ENCODE assay signal across 20 cellular contexts in genomic region chr17:81714412-81715106, GRCh38. TPM values are rescaled to one million over a fixed set of nuclear protein-coding genes. Genes with fewer than 3 reads are reported as not detected.
DNase-seq lines count a peak whose midpoint lies in the region; ATAC-seq and TF ChIP-seq lines count a peak whose summit lies in the region.
"Had no signal": no experiment of that assay in that cellular context is flagged by ENCODE, and none has a peak within 500 bp of the region (broad histone marks: within the 10 kb centered on the region; RNA-seq: fewer than 3 reads in every experiment).

No MANE protein-coding gene starts in this region.

- no peak for DNase-seq in activated T-cell treated with anti-CD3 and anti-CD28 coated beads, Interleukin-2, amount 50 U/mL, for 24 hours
- DNase-seq in activated T-cell treated with anti-CD3 and anti-CD28 coated beads, Interleukin-2, amount 50 U/mL, for 1 hour, result no peak
- DNase-seq in NT2/D1 (ENCODE audit: low read depth, low spot score), result no peak
- no peak for DNase-seq in glutamatergic neuron
- no peak for DNase-seq in stimulated activated effector memory CD8-positive, alpha-beta T cell treated with anti-CD3 and anti-CD28 coated beads, Interleukin-12 subunit alpha, Interleukin-12 subunit beta, amount 100 ng/mL, for 72 hours (ENCODE audit: low spot score in 2 of 2)
- no peak for DNase-seq in prostate gland (ENCODE audit: low spot score)
- no peak for DNase-seq in omental fat pad (ENCODE audit: low spot score)
- DNase-seq in mesendoderm, result no peak
- DNase-seq: ACHN; activated CD4-positive, CD25-positive, alpha-beta regulatory T cell treated with anti-CD3 and anti-CD28 coated beads, Interleukin-2, amount 50 U/mL, for 72 hours; dorsolateral prefrontal cortex; left ventricle myocardium inferior; NCI-H2029 treated with DMSO at 0.1 percent for 48 hours; NCI-H510A; SIG-M5 had no signal

- H2AK5ac ChIP-seq in mesendoderm (ENCODE audit: low read length), result no peak overlapping the region

- 93% methylated on average over 30 of the region's 39 CpGs for WGBS in prostate gland
- WGBS in mesendoderm (ENCODE audit: extremely low coverage, insufficient coverage, low lambda C conversion rate), result no CpG with 5 or more reads among the region's 39 CpGs

- peaks cover 19% of the 10 kb centered on the region for H3K4me1 ChIP-seq in NT2/D1 (ENCODE audit: insufficient read depth, insufficient read length)
- peaks cover 21% of the 10 kb centered on the region for H3K4me1 ChIP-seq in prostate gland (replicated peaks)
- peaks cover 6% of the 10 kb centered on the region for H3K4me1 ChIP-seq in mesendoderm (ENCODE audit: control insufficient read depth, low read depth, low read length)

- peaks cover 32% of the 10 kb centered on the region for H3K4me1 Mint-ChIP-seq in activated T-cell treated with anti-CD3 and anti-CD28 coated beads, Interleukin-2, amount 50 U/mL, for 24 hours (ENCODE audit: low read depth)
- H3K4me1 Mint-ChIP-seq in glutamatergic neuron (ENCODE audit: low read depth, unreplicated experiment), result peaks cover 10% of the 10 kb centered on the region
- peaks cover 17% of the 10 kb centered on the region for H3K4me1 Mint-ChIP-seq in stimulated activated effector memory CD8-positive, alpha-beta T cell treated with anti-CD3 and anti-CD28 coated beads, Interleukin-12 subunit alpha, Interleukin-12 subunit beta, amount 100 ng/mL, for 72 hours

- H2BK5ac ChIP-seq in mesendoderm (ENCODE audit: low read length), result no peak overlapping the region

- H3K18ac ChIP-seq in mesendoderm (ENCODE audit: low read length), result no peak overlapping the region

- no peak overlapping the region for H3K4me2 ChIP-seq in mesendoderm (ENCODE audit: low read length)

- H3K56ac ChIP-seq in mesendoderm (ENCODE audit: low read length), result no peak overlapping the region

- H3K27ac Mint-ChIP-seq in activated T-cell treated with anti-CD3 and anti-CD28 coated beads, Interleukin-2, amount 50 U/mL, for 24 hours, result no peak overlapping the region
- H3K27ac Mint-ChIP-seq in glutamatergic neuron (ENCODE audit: unreplicated experiment), result peak overlapping the region; percentile 98
- H3K27ac Mint-ChIP-seq in stimulated activated effector memory CD8-positive, alpha-beta T cell treated with anti-CD3 and anti-CD28 coated beads, Interleukin-12 subunit alpha, Interleukin-12 subunit beta, amount 100 ng/mL, for 72 hours, result no peak overlapping the region
- H3K27ac Mint-ChIP-seq: IgD-negative memory B cell; stimulated activated naive CD8-positive, alpha-beta T cell treated with anti-CD3 and anti-CD28 coated beads, Interleukin-15, Interleukin-2, amounts not matched to agents 100 ng/mL and 50 ng/mL, for 24 hours had no signal

- no peaks in the 10 kb centered on the region for H3K27me3 ChIP-seq in NT2/D1 (ENCODE audit: insufficient read depth, insufficient read length)
- H3K27me3 ChIP-seq in prostate gland (replicated peaks; ENCODE audit: insufficient read depth), result no peaks in the 10 kb centered on the region
- no peaks in the 10 kb centered on the region for H3K27me3 ChIP-seq in mesendoderm (ENCODE audit: insufficient read depth, low read length, poor library complexity)
- H3K27me3 ChIP-seq: cardiac muscle cell, dorsolateral prefrontal cortex had no signal

- H3K4me3 ChIP-seq in NT2/D1 (ENCODE audit: insufficient read length, low read depth) (no peak overlapping the region), prostate gland (no peak overlapping the region), mesendoderm (ENCODE audit: low read length) (no peak overlapping the region)
- H3K4me3 ChIP-seq: cardiac muscle cell, left ventricle myocardium inferior had no signal

- no peak for ATAC-seq in stimulated activated effector memory CD8-positive, alpha-beta T cell treated with anti-CD3 and anti-CD28 coated beads, Interleukin-12 subunit alpha, Interleukin-12 subunit beta, amount 100 ng/mL, for 72 hours
- ATAC-seq in omental fat pad (ENCODE audit: low FRiP score), result no peak
- ATAC-seq: activated naive CD4-positive, alpha-beta T cell treated with anti-CD3 and anti-CD28 coated beads, Interleukin-2, amount 50 U/mL, for 72 hours had no signal

- no peak overlapping the region for H4K5ac ChIP-seq in mesendoderm (ENCODE audit: low read length)

- H2BK120ac ChIP-seq in mesendoderm (ENCODE audit: low read depth, low read length), result no peak overlapping the region

- peaks cover 38% of the 10 kb centered on the region for H3K36me3 Mint-ChIP-seq in activated T-cell treated with anti-CD3 and anti-CD28 coated beads, Interleukin-2, amount 50 U/mL, for 24 hours (ENCODE audit: low read depth)
- H3K36me3 Mint-ChIP-seq in glutamatergic neuron (ENCODE audit: unreplicated experiment), result no peaks in the 10 kb centered on the region
- H3K36me3 Mint-ChIP-seq in stimulated activated effector memory CD8-positive, alpha-beta T cell treated with anti-CD3 and anti-CD28 coated beads, Interleukin-12 subunit alpha, Interleukin-12 subunit beta, amount 100 ng/mL, for 72 hours, result peaks cover 23% of the 10 kb centered on the region
- H3K36me3 Mint-ChIP-seq: CD8-positive, alpha-beta memory T cell; IgD-negative memory B cell had no signal

- H3K9me3 ChIP-seq in NT2/D1 (ENCODE audit: insufficient read depth, low read length) (no peaks in the 10 kb centered on the region), prostate gland (no peaks in the 10 kb centered on the region)
- H3K9me3 ChIP-seq: left ventricle myocardium inferior had no signal

- H4K8ac ChIP-seq in mesendoderm (ENCODE audit: low read depth, low read length), result no peak overlapping the region

- intact Hi-C loops in prostate gland (cut with DNase I), result no loop called here

- H3K27me3 Mint-ChIP-seq in activated T-cell treated with anti-CD3 and anti-CD28 coated beads, Interleukin-2, amount 50 U/mL, for 24 hours, result no peaks in the 10 kb centered on the region
- H3K27me3 Mint-ChIP-seq in glutamatergic neuron (ENCODE audit: unreplicated experiment), result peaks cover 10% of the 10 kb centered on the region
- H3K27me3 Mint-ChIP-seq: CD8-positive, alpha-beta memory T cell; stimulated activated naive CD8-positive, alpha-beta T cell treated with anti-CD3 and anti-CD28 coated beads, Interleukin-15, Interleukin-2, amounts not matched to agents 100 ng/mL and 50 ng/mL, for 24 hours had no signal

- no peak for TF ChIP-seq POLR2A in prostate gland (IDR thresholded peaks at IDR 0.05)

- no peak overlapping the region for H2BK15ac ChIP-seq in mesendoderm (replicated peaks; ENCODE audit: low read depth)

- H3K4ac ChIP-seq in mesendoderm (ENCODE audit: low read depth, low read length), result no peak overlapping the region

- peak overlapping the region; percentile 92 for H3K4me3 Mint-ChIP-seq in activated T-cell treated with anti-CD3 and anti-CD28 coated beads, Interleukin-2, amount 50 U/mL, for 24 hours
- H3K4me3 Mint-ChIP-seq in glutamatergic neuron (ENCODE audit: unreplicated experiment), result peak overlapping the region; percentile 64
- peak overlapping the region; percentile 16 for H3K4me3 Mint-ChIP-seq in stimulated activated effector memory CD8-positive, alpha-beta T cell treated with anti-CD3 and anti-CD28 coated beads, Interleukin-12 subunit alpha, Interleukin-12 subunit beta, amount 100 ng/mL, for 72 hours

- H3K9me3 Mint-ChIP-seq in activated T-cell treated with anti-CD3 and anti-CD28 coated beads, Interleukin-2, amount 50 U/mL, for 24 hours, result no peaks in the 10 kb centered on the region
- peaks cover 7% of the 10 kb centered on the region for H3K9me3 Mint-ChIP-seq in glutamatergic neuron (ENCODE audit: unreplicated experiment)
- no peaks in the 10 kb centered on the region for H3K9me3 Mint-ChIP-seq in stimulated activated effector memory CD8-positive, alpha-beta T cell treated with anti-CD3 and anti-CD28 coated beads, Interleukin-12 subunit alpha, Interleukin-12 subunit beta, amount 100 ng/mL, for 72 hours
- H3K9me3 Mint-ChIP-seq: activated naive CD4-positive, alpha-beta T cell treated with anti-CD3 and anti-CD28 coated beads, Interleukin-2, amount 50 U/mL, for 72 hours; IgD-negative memory B cell; stimulated activated naive CD8-positive, alpha-beta T cell treated with anti-CD3 and anti-CD28 coated beads, Interleukin-15, Interleukin-2, amounts not matched to agents 100 ng/mL and 50 ng/mL, for 24 hours had no signal

- no peaks in the 10 kb centered on the region for H3K79me2 ChIP-seq in mesendoderm (ENCODE audit: control insufficient read depth, insufficient read depth, low read length)

- peaks cover 3% of the 10 kb centered on the region for H3K79me1 ChIP-seq in mesendoderm (ENCODE audit: low read length)

- H3K9ac ChIP-seq in NT2/D1 (ENCODE audit: insufficient read length, low read depth), result peak overlapping the region; percentile 96
- H3K9ac ChIP-seq in mesendoderm (ENCODE audit: low read length), result no peak overlapping the region

- TF ChIP-seq CTCF in glutamatergic neuron (IDR thresholded peaks at IDR 0.05; ENCODE audit: partially characterized antibody, unreplicated experiment), result no peak
- TF ChIP-seq CTCF in prostate gland (IDR thresholded peaks at IDR 0.05), result no peak
- no peak for TF ChIP-seq CTCF in omental fat pad (IDR thresholded peaks at IDR 0.05)

- H3K27ac ChIP-seq in prostate gland (no peak overlapping the region), mesendoderm (ENCODE audit: low read depth, low read length) (no peak overlapping the region)
- H3K27ac ChIP-seq: cardiac muscle cell, left ventricle myocardium inferior had no signal

- no peak overlapping the region for H3K23ac ChIP-seq in mesendoderm (ENCODE audit: low read length)

- H3K36me3 ChIP-seq in NT2/D1 (ENCODE audit: insufficient read depth, insufficient read length, low read length) (peaks cover 30% of the 10 kb centered on the region), prostate gland (no peaks in the 10 kb centered on the region), mesendoderm (ENCODE audit: control insufficient read depth, insufficient read depth, low read length) (no peaks in the 10 kb centered on the region)
- H3K36me3 ChIP-seq: left ventricle myocardium inferior had no signal

RNA-seq across cellular contexts. Expression of gene SLC25A10, which starts 2.5 kb away (rescaled TPM):
- 60.8 TPM for total RNA-seq in glutamatergic neuron (ENCODE audit: unreplicated experiment)
- 10 to 100 TPM; 39.1 to 39.4 TPM for total RNA-seq in prostate gland
- total RNA-seq in omental fat pad, result 10 to 100 TPM; 11.4 to 22.4 (median 14.0) TPM
- 11.8 TPM for polyA plus RNA-seq in mesendoderm (2013, experiment 1 of 2)
- polyA plus RNA-seq in mesendoderm (2013, experiment 2 of 2), result 12.3 TPM

RNA-seq across cellular contexts. Expression of gene MRPL12, which starts 11.4 kb away (rescaled TPM):
- total RNA-seq in glutamatergic neuron (ENCODE audit: unreplicated experiment) (57.7 TPM), prostate gland (10 to 100 TPM; 53.4 to 63.5 TPM), omental fat pad (10 to 100 TPM; 31.4 to 55.8 (median 49.2) TPM)
- 127 TPM for polyA plus RNA-seq in mesendoderm (2013, experiment 1 of 2)
- polyA plus RNA-seq in mesendoderm (2013, experiment 2 of 2), result 128 TPM

RNA-seq across cellular contexts. Expression of gene HGS, which starts 30.7 kb away (rescaled TPM):
- total RNA-seq in glutamatergic neuron (ENCODE audit: unreplicated experiment) (167 TPM), prostate gland (100 to 1,000 TPM; 102 to 167 TPM), omental fat pad (100 to 1,000 TPM in 1 of 4 donors, 10 to 100 TPM in 3; 54.0 to 117 (median 66.9) TPM)
- polyA plus RNA-seq in mesendoderm (2013, experiment 1 of 2), result 41.6 TPM
- polyA plus RNA-seq in mesendoderm (2013, experiment 2 of 2), result 41.5 TPM

RNA-seq across cellular contexts. Expression of gene ARL16, which starts 31.0 kb away (rescaled TPM):
- 55.2 TPM for total RNA-seq in glutamatergic neuron (ENCODE audit: unreplicated experiment)
- total RNA-seq in prostate gland, result 10 to 100 TPM; 27.9 to 49.5 TPM
- 10 to 100 TPM; 18.8 to 28.8 (median 26.9) TPM for total RNA-seq in omental fat pad
- 38.4 TPM for polyA plus RNA-seq in mesendoderm (2013, experiment 1 of 2)
- polyA plus RNA-seq in mesendoderm (2013, experiment 2 of 2), result 37.2 TPM

RNA-seq across cellular contexts. Expression of gene CCDC137, which starts 48.0 kb away (rescaled TPM):
- total RNA-seq in glutamatergic neuron (ENCODE audit: unreplicated experiment) (33.8 TPM), prostate gland (10 to 100 TPM; 18.5 to 27.7 TPM), omental fat pad (10 to 100 TPM in 1 of 4 donors, 1 to 10 TPM in 3; 6.8 to 15.6 (median 9.4) TPM)
- 49.0 TPM for polyA plus RNA-seq in mesendoderm (2013, experiment 1 of 2)
- 48.4 TPM for polyA plus RNA-seq in mesendoderm (2013, experiment 2 of 2)

Comparison
In these comparisons a context has a peak if more than half of its experiments do, and no peak if none do; other contexts are left out.
1. H3K4me3 Mint-ChIP-seq: peak in every context shown above with its lines; median percentile 92 in activated T-cell treated with anti-CD3 and anti-CD28 coated beads, Interleukin-2, amount 50 U/mL, for 24 hours; 64 in glutamatergic neuron; 16 in stimulated activated effector memory CD8-positive, alpha-beta T cell treated with anti-CD3 and anti-CD28 coated beads, Interleukin-12 subunit alpha, Interleukin-12 subunit beta, amount 100 ng/mL, for 72 hours.